ENCODE assay signal across 24 cellular contexts in the genomic region with DNA sequence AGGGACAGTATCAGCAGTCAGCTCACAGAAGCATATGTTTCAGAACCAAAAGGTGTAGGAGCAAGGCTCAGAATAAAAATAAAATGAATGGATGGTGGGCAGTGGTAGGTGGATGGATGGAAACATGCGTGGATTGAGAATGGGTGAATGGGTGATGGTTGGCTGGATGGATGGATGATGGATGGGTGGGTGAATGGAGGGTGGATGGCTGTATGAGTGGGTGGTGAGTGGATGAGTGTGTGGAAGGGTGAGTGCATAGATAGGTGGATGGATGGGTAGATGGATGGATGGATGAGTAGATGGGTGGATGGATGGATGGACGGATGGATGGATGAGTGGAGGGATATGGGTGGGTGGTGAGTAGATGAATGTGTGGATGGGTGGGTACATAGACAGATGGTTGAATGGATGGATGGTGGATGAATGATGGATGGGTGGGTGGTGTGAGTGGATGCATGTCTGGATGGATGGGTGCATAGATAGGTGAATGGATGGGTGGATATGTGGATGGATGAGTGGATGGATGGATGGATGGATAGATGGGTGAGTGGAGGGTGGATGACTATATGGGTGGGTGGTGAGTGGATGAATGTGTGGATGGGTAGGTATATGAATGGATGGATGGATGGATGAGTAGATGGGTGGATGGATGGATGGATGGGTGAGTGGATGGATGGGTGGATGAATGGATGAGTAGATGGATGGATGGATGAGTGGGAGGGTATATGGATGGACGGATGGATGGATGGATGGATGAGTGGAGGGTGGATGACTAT.
DNase-seq lines count a peak whose midpoint lies in the region; ATAC-seq and TF ChIP-seq lines count a peak whose summit lies in the region.
"Had no signal": no experiment of that assay in that cellular context is flagged by ENCODE, and none has a peak within 500 bp of the region (broad histone marks: within the 10 kb centered on the region; RNA-seq: fewer than 3 reads in every experiment).

No MANE protein-coding gene starts in this region.

- H2AK5ac ChIP-seq in IMR-90 (ENCODE audit: low read depth, low read length) (peak overlapping the region; percentile 48), neuronal stem cell (ENCODE audit: low read depth, low read length) (no peak overlapping the region)

- H3K18ac ChIP-seq in IMR-90 (ENCODE audit: low read depth, low read length): no peak overlapping the region
- H3K18ac ChIP-seq in neuronal stem cell (ENCODE audit: low read length): no peak overlapping the region

- TF ChIP-seq CTCF in IMR-90 (conservative IDR thresholded peaks at IDR 0.05; ENCODE audit: low read depth, low read length): no peak
- no peak for TF ChIP-seq CTCF in dorsolateral prefrontal cortex (IDR thresholded peaks at IDR 0.05 in 54 of 56, conservative IDR thresholded peaks at IDR 0.05 in 2 of 56; ENCODE audit: low read depth in 1 of 56, partially characterized antibody in 56 of 56)

- no peaks in the 10 kb centered on the region for H3K27me3 ChIP-seq in CD4-positive, alpha-beta memory T cell (ENCODE audit: insufficient read depth, low read length)
- H3K27me3 ChIP-seq in IMR-90 (ENCODE audit: control insufficient read depth, insufficient read depth, low read length): no peaks in the 10 kb centered on the region
- no peaks in the 10 kb centered on the region for H3K27me3 ChIP-seq in dorsolateral prefrontal cortex
- H3K27me3 ChIP-seq in neuronal stem cell (ENCODE audit: control insufficient read depth in 3 of 3, insufficient read depth in 3 of 3, low read depth in 1 of 3, low read length in 3 of 3): no peaks in the 10 kb centered on the region
- H3K27me3 ChIP-seq: body of pancreas, heart left ventricle, spleen, stomach, tibial artery had no signal

- H3K4me3 ChIP-seq in CD4-positive, alpha-beta memory T cell (ENCODE audit: low read length in 2 of 2): no peak overlapping the region
- H3K4me3 ChIP-seq in IMR-90 (ENCODE audit: insufficient read depth, low read depth, low read length) (no peak overlapping the region), dorsolateral prefrontal cortex (no peak overlapping the region), neuronal stem cell (ENCODE audit: low read length in 2 of 2) (no peak overlapping the region)
- H3K4me3 ChIP-seq: body of pancreas, GM23248, heart left ventricle, spleen, stomach, tibial artery had no signal

- H3K4me3 Mint-ChIP-seq in CD4-positive, alpha-beta memory T cell: peak overlapping the region in 2 of 8 donors; percentile 18

- no peaks in the 10 kb centered on the region for H3K27me3 Mint-ChIP-seq in CD4-positive, alpha-beta memory T cell

- POLR2A ChIA-PET in CD4-positive, alpha-beta memory T cell (lab: Charles Lee; ENCODE audit: partially characterized antibody): no interaction called here
- POLR2A ChIA-PET in IMR-90 (lab: Charles Lee; ENCODE audit: unreplicated experiment): no interaction called here

- no peak for TF ChIP-seq POLR2A in IMR-90 (IDR thresholded peaks at IDR 0.05; ENCODE audit: low read depth, low read length)

- H2BK20ac ChIP-seq in IMR-90 (ENCODE audit: low read depth, low read length): no peak overlapping the region

- H3K9me3 Mint-ChIP-seq in CD4-positive, alpha-beta memory T cell: no peaks in the 10 kb centered on the region

- H4K8ac ChIP-seq in IMR-90 (ENCODE audit: low read depth in 2 of 2, low read length in 2 of 2) (no peak overlapping the region), neuronal stem cell (ENCODE audit: low read depth, low read length) (no peak overlapping the region)

- H4K91ac ChIP-seq in IMR-90 (ENCODE audit: insufficient read depth, low read depth, low read length) (no peak overlapping the region), neuronal stem cell (ENCODE audit: low read depth, low read length, poor library complexity) (no peak overlapping the region)

- H2AFZ ChIP-seq in IMR-90 (replicated peaks; ENCODE audit: low read length, poor library complexity) (no peak overlapping the region), neuronal stem cell (ENCODE audit: low read length) (peak overlapping the region; percentile 46)
- H2AFZ ChIP-seq: GM23248 had no signal

- DNase-seq in CD4-positive, alpha-beta memory T cell: no peak
- DNase-seq in IMR-90 (no peak), dorsolateral prefrontal cortex (no peak), neuronal stem cell (ENCODE audit: low spot score) (no peak), NCI-H82 (lab: John Stamatoyannopoulos, UW) (no peak), left colon (no peak), NCI-H748 treated with DMSO at 0.1 percent for 48 hours (lab: John Stamatoyannopoulos, UW) (no peak), KG1 (lab: John Stamatoyannopoulos, UW) (no peak)
- DNase-seq: activated CD4-positive, alpha-beta T cell treated with anti-CD3 and anti-CD28 coated beads for 1 hour; body of pancreas; DMS53; effector CD4-positive, alpha-beta T cell; erythroblast; GM23248; heart left ventricle; NCI-H1436 treated with DMSO at 0.1 percent for 48 hours; NCI-H510A; NK-92 treated with Interleukin-12 subunit alpha and Interleukin-12 subunit beta, amount 100 ng/mL, for 24 hours; right cardiac atrium; SHP77 treated with DMSO at 0.1 percent for 48 hours; spleen; stomach; SW 1271; tibial artery had no signal

- H2BK15ac ChIP-seq in IMR-90 (ENCODE audit: low read depth, low read length) (no peak overlapping the region), neuronal stem cell (ENCODE audit: low read length) (no peak overlapping the region)

- H3K9ac ChIP-seq in IMR-90 (ENCODE audit: low read depth, low read length): no peak overlapping the region
- no peak overlapping the region for H3K9ac ChIP-seq in neuronal stem cell (ENCODE audit: low read depth, low read length, poor library complexity)
- H3K9ac ChIP-seq: GM23248 had no signal

- no peak overlapping the region for H3K27ac ChIP-seq in CD4-positive, alpha-beta memory T cell (ENCODE audit: low read depth, low read length)
- H3K27ac ChIP-seq in IMR-90 (ENCODE audit: insufficient read depth, low read length) (no peak overlapping the region), dorsolateral prefrontal cortex (peak overlapping the region in 36 of 59 donors; percentile 1 to 89 (median 71)), neuronal stem cell (replicated peaks; ENCODE audit: low read length) (no peak overlapping the region)
- H3K27ac ChIP-seq: body of pancreas, GM23248, heart left ventricle had no signal

- in situ Hi-C loops in IMR-90 (cut with MboI; ENCODE audit: low sequenced_read_pairs): no loop called here

- H3K27ac Mint-ChIP-seq in CD4-positive, alpha-beta memory T cell: peak overlapping the region; percentile 18 to 98 (median 91)

- no peak for TF ChIP-seq RAD21 in IMR-90 (IDR thresholded peaks at IDR 0.05; ENCODE audit: low read length)

- ATAC-seq in IMR-90 (ENCODE audit: low read depth) (no peak), left colon (no peak)
- ATAC-seq: body of pancreas, heart left ventricle, right cardiac atrium had no signal

- no peak overlapping the region for H3K56ac ChIP-seq in IMR-90 (ENCODE audit: extremely low read depth, insufficient read depth, low read length)

- no peaks in the 10 kb centered on the region for H3K36me3 ChIP-seq in CD4-positive, alpha-beta memory T cell (ENCODE audit: insufficient read depth, low read length)
- H3K36me3 ChIP-seq in IMR-90 (ENCODE audit: control insufficient read depth, insufficient read depth, low read length) (no peaks in the 10 kb centered on the region), neuronal stem cell (replicated peaks in 1 of 2; ENCODE audit: control insufficient read depth in 2 of 2, insufficient read depth in 2 of 2, low read length in 2 of 2) (no peaks in the 10 kb centered on the region)
- H3K36me3 ChIP-seq: heart left ventricle, spleen, stomach, tibial artery had no signal

- peaks cover 56% of the 10 kb centered on the region for H3K4me1 ChIP-seq in CD4-positive, alpha-beta memory T cell (ENCODE audit: insufficient read depth, low read length)
- H3K4me1 ChIP-seq in IMR-90 (ENCODE audit: control insufficient read depth, insufficient read depth, low read length) (peaks cover 32% of the 10 kb centered on the region), neuronal stem cell (ENCODE audit: control insufficient read depth in 2 of 2, insufficient read depth in 1 of 2, low read depth in 1 of 2, low read length in 2 of 2) (peaks cover 29 to 39% of the 10 kb centered on the region in 2 donors)

- no peak overlapping the region for H4K5ac ChIP-seq in IMR-90 (ENCODE audit: low read depth, low read length)

- H2BK12ac ChIP-seq in neuronal stem cell (ENCODE audit: low read length): no peak overlapping the region

- 92 to 100% methylated on average over 2 to 3 of the region's 3 CpGs for WGBS in IMR-90 (ENCODE audit: extremely low coverage in 2 of 2, insufficient read length in 1 of 2), 2 experiments
- WGBS in neuronal stem cell (ENCODE audit: extremely low coverage in 2 of 2, insufficient read length in 2 of 2, insufficient replicate concordance in 1 of 2), 2 donors: 100% methylated on average over 3 of the region's 3 CpGs; no CpG with 5 or more reads in 1 of the 2 donors

- H3K4me2 ChIP-seq in IMR-90 (ENCODE audit: low read depth, low read length) (no peak overlapping the region), neuronal stem cell (ENCODE audit: insufficient read depth, low read length, poor library complexity, severe bottlenecking) (no peak overlapping the region)

- dilution Hi-C loops in IMR-90 (cut with HindIII; ENCODE audit: low sequenced_read_pairs, unreplicated experiment): no loop called here

- no peak overlapping the region for H3K23ac ChIP-seq in IMR-90 (ENCODE audit: low read depth, low read length)
- H3K23ac ChIP-seq in neuronal stem cell (ENCODE audit: low read depth, low read length, poor library complexity): no peak overlapping the region

- CTCF ChIA-PET in CD4-positive, alpha-beta memory T cell (lab: Charles Lee; ENCODE audit: partially characterized antibody): no interaction called here
- CTCF ChIA-PET in IMR-90 (lab: Yijun Ruan, JAX): no interaction called here

- no peak overlapping the region for H3K14ac ChIP-seq in IMR-90 (replicated peaks; ENCODE audit: low read depth, low read length)
- H3K14ac ChIP-seq in neuronal stem cell (ENCODE audit: low read length): no peak overlapping the region

- H2BK5ac ChIP-seq in IMR-90 (ENCODE audit: low read depth, low read length, poor library complexity, severe bottlenecking) (peak overlapping the region; percentile 24), neuronal stem cell (ENCODE audit: low read length) (no peak overlapping the region)

- no peaks in the 10 kb centered on the region for H3K9me3 ChIP-seq in CD4-positive, alpha-beta memory T cell (ENCODE audit: control insufficient read depth in 1 of 2, low read length in 2 of 2)
- H3K9me3 ChIP-seq in IMR-90 (ENCODE audit: control insufficient read depth, insufficient read depth, low read length): no peaks in the 10 kb centered on the region
- no peaks in the 10 kb centered on the region for H3K9me3 ChIP-seq in neuronal stem cell (replicated peaks in 1 of 2; ENCODE audit: control insufficient read depth in 2 of 2, insufficient read depth in 1 of 2, low read depth in 1 of 2, low read length in 2 of 2)
- H3K9me3 ChIP-seq: body of pancreas, heart left ventricle, spleen, stomach, tibial artery had no signal

- H4K20me1 ChIP-seq in IMR-90 (ENCODE audit: insufficient read depth, low read length): no peaks in the 10 kb centered on the region

- H3K79me1 ChIP-seq in IMR-90 (ENCODE audit: low read depth in 1 of 2, low read length in 2 of 2) (peaks cover 3 to 5% of the 10 kb centered on the region in 2 experiments; a peak in 1 of 4 replicates), neuronal stem cell (ENCODE audit: low read depth, low read length) (no peaks in the 10 kb centered on the region)

- H3K4me1 Mint-ChIP-seq in CD4-positive, alpha-beta memory T cell: peaks cover 32 to 69% (median 50%) of the 10 kb centered on the region in 4 donors

- no peaks in the 10 kb centered on the region for H3K9me1 ChIP-seq in IMR-90 (ENCODE audit: insufficient read depth, low read length)

- no peaks in the 10 kb centered on the region for H3K36me3 Mint-ChIP-seq in CD4-positive, alpha-beta memory T cell

- intact Hi-C loops in CD4-positive, alpha-beta memory T cell (cut with micrococcal nuclease): no loop called here
- intact Hi-C loops in IMR-90 (cut with micrococcal nuclease): no loop called here
- intact Hi-C loops in dorsolateral prefrontal cortex (cut with DNase I): loop anchor here in 1 of 2 donors (5.0 kb wide), 2 partner anchors 41 to 134 kb away; no protein-coding TSS in a partner anchor
- intact Hi-C loops in left colon (cut with DNase I, micrococcal nuclease): no loop called here

- BruUV-seq in IMR-90 (replicated peaks; lab: Mats Ljungman, UMichigan): no TSS peak

- H2AK9ac ChIP-seq in IMR-90 (replicated peaks; ENCODE audit: low read depth, low read length, poor library complexity): no peak overlapping the region

- H3K4ac ChIP-seq in IMR-90 (ENCODE audit: low read depth, low read length) (no peak overlapping the region), neuronal stem cell (ENCODE audit: low read length) (no peak overlapping the region)

- H2BK120ac ChIP-seq in IMR-90 (ENCODE audit: low read depth, low read length) (no peak overlapping the region), neuronal stem cell (ENCODE audit: low read depth, low read length) (no peak overlapping the region)

Comparison
In these comparisons a context has a peak if more than half of its experiments do, and no peak if none do; other contexts are left out.
1. H3K27ac ChIP-seq: peak in dorsolateral prefrontal cortex (36 of 59); none in CD4-positive, alpha-beta memory T cell (single experiment), IMR-90 (single experiment) and neuronal stem cell (single experiment).